In genomic region chr2:98311090-98311489, GRCh38 we compare ENCODE assay signal across 2 cellular contexts.
TF ChIP-seq lines count a peak whose summit lies in the region.

No MANE protein-coding gene starts in this region.

TF ChIP-seq in HepG2, 621 proteins besides CTCF, POLR2A, EP300 and RAD21:
- TF ChIP-seq CHD4 (IDR thresholded peaks at IDR 0.05; ENCODE audit: borderline replicate concordance, low read length) (no peak), ATF3 (CRISPR knock-in tag; IDR thresholded peaks at IDR 0.05) (no peak), REPIN1 (CRISPR knock-in tag; IDR thresholded peaks at IDR 0.05; ENCODE audit: borderline replicate concordance, low read depth) (no peak), ZNF20 (CRISPR knock-in tag; IDR thresholded peaks at IDR 0.05) (no peak), FOXJ3 (CRISPR knock-in tag; IDR thresholded peaks at IDR 0.05; ENCODE audit: borderline replicate concordance) (no peak), MAFK (conservative IDR thresholded peaks at IDR 0.05 in 1 of 2, IDR thresholded peaks at IDR 0.05 in 1 of 2; ENCODE audit: low read length in 2 of 2) (peak; percentile 97 to 98), MAFF (IDR thresholded peaks at IDR 0.05; ENCODE audit: low read depth, low read length) (peak; percentile 96), AHDC1 (CRISPR knock-in tag; IDR thresholded peaks at IDR 0.05; ENCODE audit: borderline replicate concordance) (no peak), JDP2 (CRISPR knock-in tag; IDR thresholded peaks at IDR 0.05; ENCODE audit: borderline replicate concordance) (no peak), EEA1 (CRISPR knock-in tag; IDR thresholded peaks at IDR 0.05; ENCODE audit: borderline replicate concordance) (no peak), NFIC (IDR thresholded peaks at IDR 0.05; ENCODE audit: low read length) (no peak), HES4 (CRISPR knock-in tag; IDR thresholded peaks at IDR 0.05; ENCODE audit: borderline replicate concordance) (no peak), MATR3 (CRISPR knock-in tag; IDR thresholded peaks at IDR 0.05) (no peak), PRDM10 (CRISPR knock-in tag; IDR thresholded peaks at IDR 0.05; ENCODE audit: low read depth) (no peak)
TF ChIP-seq in HepG2: peak in this region for 2.

TF ChIP-seq in K562, 482 proteins besides CTCF, POLR2A, EP300 and RAD21:
- peak; percentile 72 for TF ChIP-seq C11orf30 (IDR thresholded peaks at IDR 0.05; ENCODE audit: low read depth)
- TF ChIP-seq ZNF316 (IDR thresholded peaks at IDR 0.05): peak; percentile 89
- TF ChIP-seq FOXJ3 (CRISPR knock-in tag; IDR thresholded peaks at IDR 0.05): no peak
- TF ChIP-seq SREBF2 (CRISPR knock-in tag; IDR thresholded peaks at IDR 0.05): no peak
- peak; percentile 79 for TF ChIP-seq MAFG (tag; conservative IDR thresholded peaks at IDR 0.05)
- no peak for TF ChIP-seq HDAC6 (IDR thresholded peaks at IDR 0.05; ENCODE audit: low read depth, low read length)
- peak; percentile 82 for TF ChIP-seq MAFK (IDR thresholded peaks at IDR 0.05; ENCODE audit: low read length)
- peak; percentile 81 for TF ChIP-seq MAFF (IDR thresholded peaks at IDR 0.05; ENCODE audit: low read length)
